In genomic region chr20:36370991-36371390, GRCh38 we compare ENCODE assay signal across 29 cellular contexts.
"Had no signal": no experiment of that assay in that cellular context is flagged by ENCODE, and none has a peak within 500 bp of the region (broad histone marks: within the 10 kb centered on the region; RNA-seq: fewer than 3 reads in every experiment).

No MANE protein-coding gene starts in this region.

- H3K27ac Mint-ChIP-seq: dendritic cell treated with granulocyte-macrophage colony-stimulating factor and Interleukin-4, amounts not matched to agents 40 ng/mL and 50 ng/mL, for 4 days; effector memory CD8-positive, alpha-beta T cell; endodermal cell had no signal

- ATAC-seq: effector memory CD8-positive, alpha-beta T cell; esophagus mucosa; foreskin keratinocyte; gastrocnemius medialis; gastroesophageal sphincter; heart left ventricle; heart right ventricle had no signal

- H3K27me3 ChIP-seq: colonic mucosa had no signal

- H3K36me3 ChIP-seq: colonic mucosa, esophagus muscularis mucosa, esophagus squamous epithelium, gastrocnemius medialis, gastroesophageal sphincter, heart left ventricle, heart right ventricle had no signal

- H3K9me3 Mint-ChIP-seq: dendritic cell treated with granulocyte-macrophage colony-stimulating factor and Interleukin-4, amounts not matched to agents 40 ng/mL and 50 ng/mL, for 4 days; effector memory CD8-positive, alpha-beta T cell; endodermal cell had no signal

- FAIRE-seq: colon, endometrium, endothelial cell of umbilical vein, frontal cortex had no signal

- H3K4me3 ChIP-seq: colonic mucosa, coronary artery, dorsolateral prefrontal cortex, esophagus muscularis mucosa, esophagus squamous epithelium, gastrocnemius medialis, gastroesophageal sphincter, heart left ventricle, heart right ventricle had no signal

- H3K9me3 ChIP-seq: colonic mucosa, esophagus muscularis mucosa, esophagus squamous epithelium, gastrocnemius medialis, gastroesophageal sphincter, heart left ventricle, heart right ventricle had no signal

- H3K27ac ChIP-seq: colonic mucosa, coronary artery, epithelial cell of prostate, esophagus muscularis mucosa, esophagus squamous epithelium, foreskin keratinocyte, gastrocnemius medialis, gastroesophageal sphincter, heart left ventricle, heart right ventricle had no signal

- DNase-seq: colonic mucosa; cortex of kidney; dermis blood vessel endothelial cell; dorsolateral prefrontal cortex; effector CD4-positive, alpha-beta T cell; effector CD8-positive, alpha-beta T cell; effector memory CD4-positive, alpha-beta T cell; effector memory CD8-positive, alpha-beta T cell; endodermal cell; erythroblast; esophagus squamous epithelium; foreskin fibroblast; foreskin keratinocyte; foreskin melanocyte; gastrocnemius medialis; glutamatergic neuron; head of caudate nucleus; heart left ventricle; heart right ventricle had no signal

- H3K4me1 ChIP-seq: colonic mucosa, esophagus muscularis mucosa, esophagus squamous epithelium, foreskin keratinocyte, gastrocnemius medialis, gastroesophageal sphincter, heart left ventricle, heart right ventricle had no signal

- H3K4me3 Mint-ChIP-seq: dendritic cell treated with granulocyte-macrophage colony-stimulating factor and Interleukin-4, amounts not matched to agents 40 ng/mL and 50 ng/mL, for 4 days; effector memory CD8-positive, alpha-beta T cell; endodermal cell had no signal
